9 cellular contexts compared by ENCODE assay signal in the genomic region with DNA sequence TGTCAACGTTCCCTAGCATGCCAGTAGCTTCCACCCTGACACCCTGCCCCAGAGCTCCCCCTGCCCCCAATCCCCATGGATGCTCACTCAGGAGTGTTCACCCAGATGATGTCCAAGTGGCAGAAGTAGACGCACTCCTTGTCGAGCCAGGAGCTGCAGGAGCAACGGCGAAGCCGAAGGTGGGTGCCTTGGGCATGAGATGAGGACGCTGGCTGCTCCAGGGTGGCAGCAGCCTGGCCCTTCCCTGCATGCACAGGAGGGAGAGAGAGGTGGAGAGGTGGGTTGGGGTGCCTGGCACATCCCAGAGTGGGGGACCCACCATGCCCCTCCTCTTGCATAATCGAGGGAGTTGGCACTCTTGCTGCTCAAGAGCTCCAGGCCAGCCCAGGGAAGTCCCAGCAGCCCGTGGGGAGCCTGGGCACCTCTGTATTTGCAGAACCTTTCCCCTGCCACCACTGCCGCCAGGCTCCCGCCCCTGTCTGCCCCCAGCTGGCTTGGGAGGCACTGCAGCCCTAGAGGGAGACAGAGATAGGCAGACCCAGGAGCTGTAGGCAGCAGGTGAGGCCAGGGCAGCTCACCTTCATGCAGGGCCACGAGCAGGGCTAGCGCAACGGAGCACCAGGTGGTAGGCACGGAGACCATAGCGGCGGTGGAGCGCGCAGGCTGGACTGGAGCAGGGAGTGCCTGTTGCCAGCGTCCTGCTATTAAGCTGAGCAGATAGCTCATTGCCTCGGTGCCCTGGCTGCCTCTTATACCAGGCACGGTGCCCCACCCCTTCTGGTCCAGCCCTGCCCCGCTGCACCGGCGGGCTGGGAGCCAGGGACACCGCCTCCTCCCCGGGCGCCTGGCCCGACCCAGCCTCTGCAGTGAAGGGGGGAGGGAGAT. TPM values are rescaled to one million over a fixed set of nuclear protein-coding genes. Genes with fewer than 3 reads are reported as not detected.
A peak's percentile ranks its signal among the peaks of the same experiment; 100 is the strongest.
DNase-seq lines count a peak whose midpoint lies in the region; ATAC-seq and TF ChIP-seq lines count a peak whose summit lies in the region.
"Had no signal": no experiment of that assay in that cellular context is flagged by ENCODE, and none has a peak within 500 bp of the region (broad histone marks: within the 10 kb centered on the region; RNA-seq: fewer than 3 reads in every experiment).

Gene EDN2 (minus strand): TSS at position 724 of the 885 bp plus-strand sequence. CDS start 82 bp downstream, at position 642.

- no peak within 1 kb of the TSS for H3K27ac Mint-ChIP-seq in activated T-helper 2 cell treated with anti-CD3 and anti-CD28 coated beads, Interferon-gamma antibody, Interleukin-2, Interleukin-4, amounts not matched to agents 10 μg/mL and 5 μg/mL and 100 μg/mL, durations not matched to agents 14 hours and 24 hours and 36 hours
- no peak within 1 kb of the TSS for H3K27ac Mint-ChIP-seq in natural killer cell

- peak; percentile 61 for DNase-seq in 8988T
- DNase-seq in RWPE2 (ENCODE audit: low spot score) = no peak
- DNase-seq in kidney epithelial cell (ENCODE audit: low read depth) = no peak
- no peak for DNase-seq in activated T-helper 2 cell treated with anti-CD3 and anti-CD28 coated beads, Interferon-gamma antibody, Interleukin-2, Interleukin-4, amounts not matched to agents 10 μg/mL and 5 μg/mL and 100 μg/mL, durations not matched to agents 14 hours and 24 hours and 36 hours (ENCODE audit: low spot score)
- DNase-seq in natural killer cell = no peak

- H3K4me3 ChIP-seq in HUES48 (ENCODE audit: low read depth, low read length) (no peak within 1 kb of the TSS), RWPE2 (ENCODE audit: severe bottlenecking) (peak within 1 kb of the TSS; percentile 9), kidney epithelial cell (ENCODE audit: low read depth, low read length) (peak within 1 kb of the TSS; percentile 22)

- H3K4me3 Mint-ChIP-seq in activated T-helper 2 cell treated with anti-CD3 and anti-CD28 coated beads, Interferon-gamma antibody, Interleukin-2, Interleukin-4, amounts not matched to agents 10 μg/mL and 5 μg/mL and 100 μg/mL, durations not matched to agents 14 hours and 24 hours and 36 hours (ENCODE audit: low read depth) = no peak within 1 kb of the TSS
- H3K4me3 Mint-ChIP-seq in natural killer cell = no peak within 1 kb of the TSS

- H3K9me3 ChIP-seq in HUES48 (ENCODE audit: control insufficient read depth, insufficient read depth, low read length) (no peaks in the 10 kb centered on the region), RWPE2 (ENCODE audit: severe bottlenecking) (no peaks in the 10 kb centered on the region)

- peaks cover 30% of the 10 kb centered on the region for H3K4me1 ChIP-seq in HUES48 (ENCODE audit: control insufficient read depth, insufficient read depth, low read length)
- peaks cover 32% of the 10 kb centered on the region for H3K4me1 ChIP-seq in RWPE2 (ENCODE audit: insufficient read depth, poor library complexity, severe bottlenecking)

- peaks cover 10% of the 10 kb centered on the region; the same call in 1 of the 2 replicates for H3K27me3 ChIP-seq in HUES48 (ENCODE audit: control insufficient read depth, insufficient read depth, low read length)
- H3K27me3 ChIP-seq in RWPE2 (ENCODE audit: insufficient read depth, poor library complexity, severe bottlenecking) = no peaks in the 10 kb centered on the region
- no peaks in the 10 kb centered on the region for H3K27me3 ChIP-seq in kidney epithelial cell (ENCODE audit: control insufficient read depth, insufficient read depth, low read length)

- H3K4me1 Mint-ChIP-seq in activated T-helper 2 cell treated with anti-CD3 and anti-CD28 coated beads, Interferon-gamma antibody, Interleukin-2, Interleukin-4, amounts not matched to agents 10 μg/mL and 5 μg/mL and 100 μg/mL, durations not matched to agents 14 hours and 24 hours and 36 hours (ENCODE audit: low read depth) = peaks cover 14% of the 10 kb centered on the region
- H3K4me1 Mint-ChIP-seq in natural killer cell = peaks cover 0 to 7% of the 10 kb centered on the region in 2 donors

- TF ChIP-seq CTCF in RWPE2 (IDR thresholded peaks at IDR 0.05; ENCODE audit: poor library complexity, severe bottlenecking) = peak; percentile 33
- peak; percentile 68 for TF ChIP-seq CTCF in kidney epithelial cell (IDR thresholded peaks at IDR 0.05; ENCODE audit: insufficient read depth, low read length, poor library complexity, severe bottlenecking)
- no peak for TF ChIP-seq CTCF in natural killer cell (IDR thresholded peaks at IDR 0.05)

- peaks cover 7% of the 10 kb centered on the region for H3K27me3 Mint-ChIP-seq in activated T-helper 2 cell treated with anti-CD3 and anti-CD28 coated beads, Interferon-gamma antibody, Interleukin-2, Interleukin-4, amounts not matched to agents 10 μg/mL and 5 μg/mL and 100 μg/mL, durations not matched to agents 14 hours and 24 hours and 36 hours (ENCODE audit: low read depth)
- peaks cover 15 to 25% of the 10 kb centered on the region in 2 donors for H3K27me3 Mint-ChIP-seq in natural killer cell (ENCODE audit: low read depth in 2 of 2)

- intact Hi-C loops in activated T-helper 2 cell treated with anti-CD3 and anti-CD28 coated beads, Interferon-gamma antibody, Interleukin-2, Interleukin-4, amounts not matched to agents 10 μg/mL and 5 μg/mL and 100 μg/mL, durations not matched to agents 14 hours and 24 hours and 36 hours (cut with micrococcal nuclease) = no loop called here
- intact Hi-C loops in natural killer cell (cut with micrococcal nuclease) = no loop called here

- no peak within 1 kb of the TSS for H3K9ac ChIP-seq in HUES48 (ENCODE audit: low read depth, low read length)

- peak; percentile 73 for ATAC-seq in RWPE2 (ENCODE audit: low read depth)
- ATAC-seq in GM19467 (IDR thresholded peaks at IDR 0.05; ENCODE audit: unreplicated experiment) = no peak
- ATAC-seq in GM21423 (IDR thresholded peaks at IDR 0.05; ENCODE audit: unreplicated experiment) = no peak
- no peak for ATAC-seq in natural killer cell

- H3K9me3 Mint-ChIP-seq in activated T-helper 2 cell treated with anti-CD3 and anti-CD28 coated beads, Interferon-gamma antibody, Interleukin-2, Interleukin-4, amounts not matched to agents 10 μg/mL and 5 μg/mL and 100 μg/mL, durations not matched to agents 14 hours and 24 hours and 36 hours = no peaks in the 10 kb centered on the region
- H3K9me3 Mint-ChIP-seq in natural killer cell = no peaks in the 10 kb centered on the region

- no peaks in the 10 kb centered on the region for H3K36me3 ChIP-seq in HUES48 (ENCODE audit: control insufficient read depth, insufficient read depth, low read length)
- H3K36me3 ChIP-seq in RWPE2 (ENCODE audit: low read depth) = no peaks in the 10 kb centered on the region
- no peaks in the 10 kb centered on the region for H3K36me3 ChIP-seq in kidney epithelial cell (ENCODE audit: control insufficient read depth, insufficient read depth, low read length)

- H3K27ac ChIP-seq in HUES48 (ENCODE audit: low read depth, low read length) (peak within 1 kb of the TSS; percentile 89), RWPE2 (ENCODE audit: poor library complexity, severe bottlenecking) (peak within 1 kb of the TSS; percentile 39)

- H3K36me3 Mint-ChIP-seq in activated T-helper 2 cell treated with anti-CD3 and anti-CD28 coated beads, Interferon-gamma antibody, Interleukin-2, Interleukin-4, amounts not matched to agents 10 μg/mL and 5 μg/mL and 100 μg/mL, durations not matched to agents 14 hours and 24 hours and 36 hours (ENCODE audit: low read depth) = no peaks in the 10 kb centered on the region
- H3K36me3 Mint-ChIP-seq in natural killer cell = no peaks in the 10 kb centered on the region

RNA-seq across cellular contexts. Expression of gene EDN2, which starts in this region (rescaled TPM):
- total RNA-seq in kidney epithelial cell (0.96 TPM in 1 of 2 replicates, not detected in the other), natural killer cell (under 1 TPM; 0.29 to 0.93 (median 0.64) TPM)
- total RNA-seq in activated T-helper 2 cell treated with anti-CD3 and anti-CD28 coated beads, Interferon-gamma antibody, Interleukin-2, Interleukin-4, amounts not matched to agents 10 μg/mL and 5 μg/mL and 100 μg/mL, durations not matched to agents 14 hours and 24 hours and 36 hours = not detected in 2 replicates
- total RNA-seq: mononuclear cell had no signal
